16 cellular contexts compared by ENCODE assay signal in the genomic region with DNA sequence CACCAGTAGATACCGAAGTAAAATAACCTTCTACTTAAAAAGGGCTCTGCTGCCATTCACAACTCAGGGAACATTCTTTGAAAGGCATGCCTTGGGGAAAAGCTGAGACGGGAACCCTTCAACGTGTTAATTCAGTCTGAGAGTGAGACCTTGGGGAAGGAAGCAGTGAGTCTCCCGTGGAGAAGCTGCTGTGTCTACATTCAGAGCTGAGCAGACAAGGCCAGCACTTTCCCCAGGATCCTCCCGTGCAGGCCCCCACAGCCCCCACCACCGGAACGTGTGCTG.
"Had no signal": no experiment of that assay in that cellular context is flagged by ENCODE, and none has a peak within 500 bp of the region (broad histone marks: within the 10 kb centered on the region; RNA-seq: fewer than 3 reads in every experiment).

No MANE protein-coding gene starts in this region.

- H3K36me3 Mint-ChIP-seq: memory B cell, naive B cell had no signal

- DNase-seq: activated CD4-positive, alpha-beta T cell treated with anti-CD3 and anti-CD28 coated beads, Interleukin-2, amount 10 ng/mL, durations not matched to agents 7 days and 5 days; activated naive CD4-positive, alpha-beta T cell treated with anti-CD3 and anti-CD28 coated beads for 36 hours; effector CD8-positive, alpha-beta T cell; esophagus squamous epithelium; left ventricle myocardium superior; mucosa of descending colon; naive B cell; stimulated activated CD4-positive, alpha-beta T cell treated with anti-CD3 and anti-CD28 coated beads, Interleukin-12 subunit alpha, Interleukin-12 subunit beta, amount 100 ng/mL, for 4 hours; stimulated activated CD4-positive, alpha-beta T cell treated with anti-CD3 and anti-CD28 coated beads, Interleukin-1b, Interleukin-23, amount 100 ng/mL, for 48 hours; stimulated activated naive CD4-positive, alpha-beta T cell; T1000 had no signal

- H3K4me1 Mint-ChIP-seq: activated CD4-positive, alpha-beta T cell treated with anti-CD3 and anti-CD28 coated beads, Interleukin-2, amount 10 ng/mL, durations not matched to agents 7 days and 5 days; activated T-helper 17 cell treated with anti-CD3 and anti-CD28 coated beads, Interleukin-2, amount 50 U/mL, for 72 hours; central memory CD8-positive, alpha-beta T cell; memory B cell; naive B cell had no signal

- H3K4me3 Mint-ChIP-seq: activated CD4-positive, alpha-beta T cell treated with anti-CD3 and anti-CD28 coated beads, Interleukin-2, amount 10 ng/mL, durations not matched to agents 7 days and 5 days; activated naive CD4-positive, alpha-beta T cell treated with anti-CD3 and anti-CD28 coated beads for 36 hours; activated T-helper 17 cell treated with anti-CD3 and anti-CD28 coated beads, Interleukin-2, amount 50 U/mL, for 72 hours; central memory CD8-positive, alpha-beta T cell; memory B cell; naive B cell had no signal

- ATAC-seq: activated CD4-positive, CD25-positive, alpha-beta regulatory T cell treated with anti-CD3 and anti-CD28 coated beads, Interleukin-2, amount 50 U/mL, for 24 hours; activated T-helper 17 cell treated with anti-CD3 and anti-CD28 coated beads, Interleukin-2, amount 50 U/mL, for 72 hours; left ventricle myocardium superior; mucosa of descending colon had no signal

- H3K4me1 ChIP-seq: esophagus squamous epithelium had no signal

- H3K4me3 ChIP-seq: coronary artery, esophagus squamous epithelium, mucosa of descending colon had no signal

- H3K9me3 Mint-ChIP-seq: activated CD4-positive, alpha-beta T cell treated with anti-CD3 and anti-CD28 coated beads, Interleukin-2, amount 10 ng/mL, durations not matched to agents 7 days and 5 days; activated naive CD4-positive, alpha-beta T cell treated with anti-CD3 and anti-CD28 coated beads for 36 hours; activated T-helper 17 cell treated with anti-CD3 and anti-CD28 coated beads, Interleukin-2, amount 50 U/mL, for 72 hours; central memory CD8-positive, alpha-beta T cell; memory B cell; naive B cell had no signal

- H3K36me3 ChIP-seq: esophagus squamous epithelium had no signal

- H3K9me3 ChIP-seq: esophagus squamous epithelium, mucosa of descending colon had no signal

- H3K27ac ChIP-seq: coronary artery, esophagus squamous epithelium had no signal

- H3K27ac Mint-ChIP-seq: activated CD4-positive, alpha-beta T cell treated with anti-CD3 and anti-CD28 coated beads, Interleukin-2, amount 10 ng/mL, durations not matched to agents 7 days and 5 days; activated naive CD4-positive, alpha-beta T cell treated with anti-CD3 and anti-CD28 coated beads for 36 hours; activated T-helper 17 cell treated with anti-CD3 and anti-CD28 coated beads, Interleukin-2, amount 50 U/mL, for 72 hours; memory B cell had no signal
